ENCODE assay signal across 20 cellular contexts in the genomic region with DNA sequence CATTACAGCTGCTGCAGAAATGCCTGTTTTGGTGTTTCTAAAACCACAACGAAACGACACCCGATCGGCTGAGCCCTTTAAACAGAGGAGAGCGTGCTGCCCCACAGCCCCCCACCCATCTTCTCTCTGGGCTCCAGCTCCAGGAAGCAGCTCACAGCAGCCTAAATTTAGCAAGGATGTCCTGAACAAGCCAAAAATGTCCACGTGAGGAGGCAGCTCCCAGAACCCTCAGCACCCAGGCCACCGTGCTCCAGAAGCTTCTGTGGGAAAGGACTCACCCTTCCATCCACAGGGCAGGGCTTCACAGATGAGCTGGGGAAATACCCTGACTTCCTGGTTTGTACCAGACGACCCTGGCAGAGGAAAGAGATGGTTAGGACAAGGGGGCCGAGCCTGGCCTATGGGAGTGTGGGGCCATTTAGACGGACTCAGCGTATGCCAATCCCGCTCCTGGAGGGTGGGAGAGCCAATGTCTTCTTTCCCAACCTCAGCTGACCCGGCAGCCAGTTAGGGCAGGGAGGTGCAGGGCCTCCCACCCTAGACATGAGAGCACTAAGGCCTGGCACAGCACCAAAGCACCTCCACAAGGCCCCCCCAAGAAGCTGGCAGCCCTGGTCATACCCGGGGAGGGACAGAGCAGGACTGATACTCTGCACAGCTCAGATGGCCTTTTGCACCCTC.
"Had no signal": no experiment of that assay in that cellular context is flagged by ENCODE, and none has a peak within 500 bp of the region (broad histone marks: within the 10 kb centered on the region; RNA-seq: fewer than 3 reads in every experiment).

No MANE protein-coding gene starts in this region.

- DNase-seq: activated CD4-positive, alpha-beta memory T cell treated with anti-CD3 and anti-CD28 coated beads, Interleukin-2, amount 10 ng/mL, durations not matched to agents 7 days and 5 days; activated CD4-positive, alpha-beta T cell treated with anti-CD3 and anti-CD28 coated beads, Interleukin-2, amount 10 ng/mL, durations not matched to agents 24 days and 14 days; activated effector memory CD4-positive, alpha-beta T cell treated with Interleukin-2 at 50 U/mL for 16 hours; activated naive CD4-positive, alpha-beta T cell treated with anti-CD3 and anti-CD28 coated beads, Interleukin-2, amount 10 ng/mL, durations not matched to agents 7 days and 5 days; activated T-cell treated with anti-CD3 and anti-CD28 coated beads, Interleukin-2, amount 50 U/mL, for 72 hours; amygdala; body of pancreas; esophagus squamous epithelium; head of caudate nucleus; islet precursor cell; nephron progenitor cell; stimulated activated CD4-positive, alpha-beta T cell treated with anti-CD3 and anti-CD28 coated beads, Interleukin-4, amount 100 ng/mL, for 24 hours; stimulated activated naive CD4-positive, alpha-beta T cell treated with Interleukin-2 at 50 U/mL for 16 hours had no signal

- H3K4me3 ChIP-seq: body of pancreas, cardiac muscle cell, esophagus squamous epithelium, gastroesophageal sphincter, upper lobe of left lung had no signal

- ATAC-seq: activated CD4-positive, CD25-positive, alpha-beta regulatory T cell treated with anti-CD3 and anti-CD28 coated beads, Interleukin-2, amount 50 U/mL, for 24 hours; activated T-cell treated with anti-CD3 and anti-CD28 coated beads, Interleukin-2, amount 50 U/mL, for 72 hours; body of pancreas; gastroesophageal sphincter; SK-N-SH treated with all-trans-retinoic acid at 6 μM for 48 hours had no signal

- H3K27me3 ChIP-seq: body of pancreas, cardiac muscle cell, esophagus squamous epithelium, gastroesophageal sphincter, upper lobe of left lung had no signal

- H3K27ac ChIP-seq: body of pancreas, cardiac muscle cell, esophagus squamous epithelium, gastroesophageal sphincter, parathyroid adenoma, upper lobe of left lung, VCaP had no signal

- H3K4me1 ChIP-seq: parathyroid adenoma, upper lobe of left lung had no signal

- H3K9me3 ChIP-seq: body of pancreas, upper lobe of left lung had no signal
